ENCODE assay signal across 21 cellular contexts in genomic region chr14:104856157-104856868, GRCh38. TPM values are rescaled to one million over a fixed set of nuclear protein-coding genes. Genes with fewer than 3 reads are reported as not detected.
DNase-seq lines count a peak whose midpoint lies in the region; ATAC-seq, FAIRE-seq and TF ChIP-seq lines count a peak whose summit lies in the region.
"Had no signal": no experiment of that assay in that cellular context is flagged by ENCODE, and none has a peak within 500 bp of the region (broad histone marks: within the 10 kb centered on the region; RNA-seq: fewer than 3 reads in every experiment).

No MANE protein-coding gene starts in this region.

- no peak overlapping the region for H3K4me2 ChIP-seq in K562 (ENCODE audit: insufficient read depth, low read length)
- no peak overlapping the region for H3K4me2 ChIP-seq in neuronal stem cell (ENCODE audit: insufficient read depth, low read length, poor library complexity, severe bottlenecking)
- H3K4me2 ChIP-seq: neural progenitor cell, smooth muscle cell had no signal

- H3K79me2 ChIP-seq in K562 (ENCODE audit: control insufficient read depth, insufficient read depth, low read length): no peaks in the 10 kb centered on the region

- in situ Hi-C loops in K562 (cut with MboI): no loop called here

- no peak for FAIRE-seq in K562 (lab: Jason Lieb, UNC)
- FAIRE-seq: TTC549, urothelium cell line had no signal

- H3K4me1 ChIP-seq in left ventricle myocardium inferior: no peaks in the 10 kb centered on the region
- peaks cover 0 to 6% of the 10 kb centered on the region in 2 experiments; a peak in 2 of 5 replicates for H3K4me1 ChIP-seq in K562 (replicated peaks in 1 of 2; ENCODE audit: control insufficient read depth in 2 of 2, insufficient read depth in 2 of 2, low read length in 2 of 2)
- peaks cover 0 to 1% of the 10 kb centered on the region in 2 donors for H3K4me1 ChIP-seq in neuronal stem cell (ENCODE audit: control insufficient read depth in 2 of 2, insufficient read depth in 1 of 2, low read depth in 1 of 2, low read length in 2 of 2)
- no peaks in the 10 kb centered on the region for H3K4me1 ChIP-seq in upper lobe of left lung
- H3K4me1 ChIP-seq in testis: no peaks in the 10 kb centered on the region
- H3K4me1 ChIP-seq: heart right ventricle, psoas muscle had no signal

- peak overlapping the region; percentile 93 for H2AK5ac ChIP-seq in neuronal stem cell (ENCODE audit: low read depth, low read length)

- no peak overlapping the region for H3K27ac ChIP-seq in left ventricle myocardium inferior (replicated peaks)
- H3K27ac ChIP-seq in K562 (ENCODE audit: extremely low read depth, low read depth, low read length): no peak overlapping the region
- H3K27ac ChIP-seq in neuronal stem cell (replicated peaks; ENCODE audit: low read length): no peak overlapping the region
- no peak overlapping the region for H3K27ac ChIP-seq in upper lobe of left lung
- H3K27ac ChIP-seq in testis: peak overlapping the region in 1 of 2 donors; percentile 45
- H3K27ac ChIP-seq: heart right ventricle, neural progenitor cell, psoas muscle had no signal

- CTCF ChIA-PET in K562 (lab: Yijun Ruan, JAX; ENCODE audit: low intra/inter-chr PET ratio): no interaction called here

- ATAC-seq in K562: peak; percentile 81
- ATAC-seq in upper lobe of left lung (ENCODE audit: low FRiP score in 2 of 2): peak; percentile 17 to 59
- ATAC-seq in activated CD4-positive, CD25-positive, alpha-beta regulatory T cell treated with anti-CD3 and anti-CD28 coated beads, Interleukin-2, amount 50 U/mL, for 24 hours: no peak
- ATAC-seq: psoas muscle had no signal

- intact Hi-C loops in cardiac septum (cut with DNase I) (no loop called here), left ventricle myocardium inferior (cut with micrococcal nuclease) (no loop called here), K562 (cut with micrococcal nuclease) (no loop called here), testis (cut with DNase I; ENCODE audit: low total_unique reads) (no loop called here)

- no peaks in the 10 kb centered on the region for H4K20me1 ChIP-seq in K562 (replicated peaks; ENCODE audit: control insufficient read depth, insufficient read depth, low read length)

- 27% methylated on average over 14 of the region's 21 CpGs for WGBS in K562 (ENCODE audit: insufficient coverage, low coverage, missing lambda C conversion rate)
- WGBS in neuronal stem cell (ENCODE audit: extremely low coverage in 2 of 2, insufficient read length in 2 of 2, insufficient replicate concordance in 1 of 2), 2 donors: no CpG with 5 or more reads among the region's 21 CpGs
- WGBS in upper lobe of left lung, 2 donors: 81 to 84% methylated on average over 11 to 21 of the region's 21 CpGs
- 78 to 85% methylated on average over 11 to 21 of the region's 21 CpGs for WGBS in testis, 2 donors

- DNase-seq in cardiac septum (ENCODE audit: low spot score): peak; percentile 55
- DNase-seq in left ventricle myocardium inferior: no peak
- DNase-seq in K562 (ENCODE audit: extremely low read depth in 1 of 4, low spot score in 3 of 4): no peak
- no peak for DNase-seq in neuronal stem cell (ENCODE audit: low spot score)
- peak in 1 of 2 donors; percentile 56 for DNase-seq in upper lobe of left lung
- DNase-seq in testis: no peak
- no peak for DNase-seq in NCI-H69 (lab: John Stamatoyannopoulos, UW)
- DNase-seq: activated CD4-positive, alpha-beta T cell treated with anti-CD3 and anti-CD28 coated beads for 4 hours; Calu3; central memory CD4-positive, alpha-beta T cell; heart right ventricle; NCI-H1694; NCI-H526 treated with DMSO at 0.1 percent for 48 hours; Right ventricle myocardium superior; stimulated activated CD4-positive, alpha-beta T cell treated with anti-CD3 and anti-CD28 coated beads, Interleukin-2, amount 100 ng/mL, for 48 hours had no signal

- H3K18ac ChIP-seq in neuronal stem cell (ENCODE audit: low read length): peak overlapping the region; percentile 87

- peak overlapping the region; percentile 44 for H2BK5ac ChIP-seq in neuronal stem cell (ENCODE audit: low read length)

- TF ChIP-seq CTCF in left ventricle myocardium inferior (IDR thresholded peaks at IDR 0.05; ENCODE audit: borderline replicate concordance) (no peak), K562 (IDR thresholded peaks at IDR 0.05 in 2 of 3, conservative IDR thresholded peaks at IDR 0.05 in 1 of 3; ENCODE audit: insufficient read depth in 2 of 3, low read depth in 1 of 3, low read length in 3 of 3) (no peak), upper lobe of left lung (IDR thresholded peaks at IDR 0.05) (no peak), testis (IDR thresholded peaks at IDR 0.05) (no peak)

- H2BK15ac ChIP-seq in neuronal stem cell (ENCODE audit: low read length): peak overlapping the region; percentile 98

- peak overlapping the region; percentile 25 for H3K23ac ChIP-seq in neuronal stem cell (ENCODE audit: low read depth, low read length, poor library complexity)

- H2BK120ac ChIP-seq in neuronal stem cell (ENCODE audit: low read depth, low read length): peak overlapping the region; percentile 61

- H3K9me1 ChIP-seq in K562 (ENCODE audit: control insufficient read depth, insufficient read depth, low read length): no peaks in the 10 kb centered on the region

- H2BK12ac ChIP-seq in neuronal stem cell (ENCODE audit: low read length): peak overlapping the region; percentile 41

- H4K8ac ChIP-seq in neuronal stem cell (ENCODE audit: low read depth, low read length): peak overlapping the region; percentile 19

- H3K14ac ChIP-seq in neuronal stem cell (ENCODE audit: low read length): peak overlapping the region; percentile 82

- H2AFZ ChIP-seq in K562 (ENCODE audit: low read depth, low read length) (no peak overlapping the region), neuronal stem cell (ENCODE audit: low read length) (peak overlapping the region; percentile 89)

- TF ChIP-seq EP300 in K562 (IDR thresholded peaks at IDR 0.05; ENCODE audit: low read length): no peak
- no peak for TF ChIP-seq EP300 in upper lobe of left lung (IDR thresholded peaks at IDR 0.05)

- no peaks in the 10 kb centered on the region for H3K36me3 ChIP-seq in left ventricle myocardium inferior
- no peaks in the 10 kb centered on the region for H3K36me3 ChIP-seq in K562 (ENCODE audit: control insufficient read depth, insufficient read depth, low read length)
- peaks cover 0 to 2% of the 10 kb centered on the region in 2 donors for H3K36me3 ChIP-seq in neuronal stem cell (replicated peaks in 1 of 2; ENCODE audit: control insufficient read depth in 2 of 2, insufficient read depth in 2 of 2, low read length in 2 of 2)
- H3K36me3 ChIP-seq in upper lobe of left lung: no peaks in the 10 kb centered on the region
- no peaks in the 10 kb centered on the region for H3K36me3 ChIP-seq in testis (ENCODE audit: low read depth, missing control alignments)
- H3K36me3 ChIP-seq: heart right ventricle, neural progenitor cell had no signal

- H3K4ac ChIP-seq in neuronal stem cell (ENCODE audit: low read length): peak overlapping the region; percentile 93

- H3K27me3 ChIP-seq in left ventricle myocardium inferior (ENCODE audit: low read depth) (peaks cover 28% of the 10 kb centered on the region), K562 (ENCODE audit: control insufficient read depth in 2 of 2, insufficient read depth in 2 of 2, low read length in 2 of 2) (peaks cover 4 to 24% of the 10 kb centered on the region in 2 experiments; a peak in 3 of 5 replicates), neuronal stem cell (ENCODE audit: control insufficient read depth in 3 of 3, insufficient read depth in 3 of 3, low read depth in 1 of 3, low read length in 3 of 3) (peaks cover 0 to 24% (median 0%) of the 10 kb centered on the region in 3 experiments), upper lobe of left lung (no peaks in the 10 kb centered on the region), testis (no peaks in the 10 kb centered on the region)

- H3K79me1 ChIP-seq in neuronal stem cell (ENCODE audit: low read depth, low read length): no peaks in the 10 kb centered on the region

- H3K9me3 ChIP-seq in left ventricle myocardium inferior (replicated peaks) (no peaks in the 10 kb centered on the region), K562 (replicated peaks; ENCODE audit: control insufficient read depth, insufficient read depth, low read depth, low read length) (no peaks in the 10 kb centered on the region), neuronal stem cell (replicated peaks in 1 of 2; ENCODE audit: control insufficient read depth in 2 of 2, insufficient read depth in 1 of 2, low read depth in 1 of 2, low read length in 2 of 2) (peaks cover 4 to 6% of the 10 kb centered on the region in 2 donors), upper lobe of left lung (no peaks in the 10 kb centered on the region), testis (no peaks in the 10 kb centered on the region)
- H3K9me3 ChIP-seq: heart right ventricle, psoas muscle had no signal

- TF ChIP-seq POLR2A in K562 (conservative IDR thresholded peaks at IDR 0.05) (no peak), upper lobe of left lung (IDR thresholded peaks at IDR 0.05) (no peak), testis (IDR thresholded peaks at IDR 0.05) (no peak)

- H3K9ac ChIP-seq in K562 (ENCODE audit: insufficient read depth in 1 of 2, low read depth in 2 of 2, low read length in 2 of 2) (no peak overlapping the region), neuronal stem cell (ENCODE audit: low read depth, low read length, poor library complexity) (peak overlapping the region; percentile 12)
- H3K9ac ChIP-seq: neural progenitor cell had no signal

- POLR2A ChIA-PET in K562 (lab: Yijun Ruan, JAX): interaction anchor here (0.6 to 1.2 kb wide), 4 partner anchors 11 to 145 kb away, joined by 3 read pairs; no protein-coding TSS in a partner anchor

- H3K4me3 ChIP-seq in left ventricle myocardium inferior (no peak overlapping the region), K562 (no peak overlapping the region), neuronal stem cell (ENCODE audit: low read length in 2 of 2) (no peak overlapping the region), upper lobe of left lung (no peak overlapping the region), testis (no peak overlapping the region)
- H3K4me3 ChIP-seq: heart right ventricle, neural progenitor cell, psoas muscle, smooth muscle cell had no signal

- TF ChIP-seq RAD21 in K562 (CRISPR knock-in tag; conservative IDR thresholded peaks at IDR 0.05 in 1 of 2, IDR thresholded peaks at IDR 0.05 in 1 of 2): no peak

- no peak overlapping the region for H4K91ac ChIP-seq in neuronal stem cell (ENCODE audit: low read depth, low read length, poor library complexity)

- BruUV-seq in K562 (replicated peaks; lab: Mats Ljungman, UMichigan): no TSS peak

RNA-seq across cellular contexts. Expression of gene CEP170B, which starts 8.8 kb away (rescaled TPM):
- total RNA-seq in cardiac septum (19.2 TPM), left ventricle myocardium inferior (11.7 TPM), K562 (2014; rRNA removed) (3.6 and 4.8 TPM in 2 replicates), K562 (2014; rRNA removed; fragmentation: Illumina TruSeq; extraction: Trizol) (0.99 and 1.2 TPM in 2 replicates), K562 (2015; rRNA removed; fragmentation: Illumina TruSeq; extraction: Trizol) (2.9 and 3.5 TPM in 2 replicates), K562 (2021) (7.5 and 10.2 TPM in 2 replicates), upper lobe of left lung (10 to 100 TPM; 24.2 to 57.8 (median 35.6) TPM), testis (10 to 100 TPM; 73.9 to 79.7 TPM)
- total RNA-seq in K562 (2011; cell fraction: chromatin; rRNA removed; ENCODE audit: low replicate concordance): 12.4 and 32.4 TPM in 2 replicates
- total RNA-seq in K562 (2011; cell fraction: nucleolus; rRNA removed): 19.7 and 19.8 TPM in 2 replicates
- 9.8 and 13.9 TPM in 2 replicates for total RNA-seq in K562 (2011; cell fraction: nucleoplasm; rRNA removed)
- polyA plus RNA-seq in K562 (2011; rRNA removed) (2.2 and 2.7 TPM in 2 replicates), K562 (2014; fragmentation: Illumina TruSeq; extraction: Trizol) (1.7 and 4.1 TPM in 2 replicates), K562 (2014; fragmentation: Nextera tagmentation; extraction: Ambion mirVana) (under 1 TPM; 0.01 to 0.03 TPM), K562 (2014; rRNA removed) (7.6 and 8.9 TPM in 2 replicates), testis (ENCODE audit: insufficient read depth, low read depth, low replicate concordance) (33.9 TPM)
- 2.4 and 6.4 TPM in 2 replicates for polyA plus RNA-seq in K562 (2011; cell fraction: cytosol; rRNA removed)
- polyA plus RNA-seq in K562 (2011; cell fraction: nucleus; rRNA removed): 10.4 and 24.0 TPM in 2 replicates
- polyA plus RNA-seq in K562 (2012): 5.5 and 6.7 TPM in 2 replicates
- polyA minus RNA-seq in K562 (2011; rRNA and poly(A)+ RNA removed): 0.72 and 1.6 TPM in 2 replicates
- polyA minus RNA-seq in K562 (2011; cell fraction: cytosol; rRNA and poly(A)+ RNA removed): 1.9 and 2.7 TPM in 2 replicates
- polyA minus RNA-seq in K562 (2011; cell fraction: nucleus; rRNA and poly(A)+ RNA removed): 3.1 and 3.4 TPM in 2 replicates
- polyA plus RNA-seq in neuronal stem cell (2013, experiment 1 of 2): 12.3 TPM
- polyA plus RNA-seq in neuronal stem cell (2013, experiment 2 of 2): 11.4 TPM

RNA-seq across cellular contexts. Expression of gene ZBTB42, which starts 55.4 kb away (rescaled TPM):
- total RNA-seq in cardiac septum (8.6 TPM), left ventricle myocardium inferior (5.7 TPM), K562 (2014; rRNA removed) (5.5 and 7.2 TPM in 2 replicates), K562 (2014; rRNA removed; fragmentation: Illumina TruSeq; extraction: Trizol) (1.4 and 1.5 TPM in 2 replicates), K562 (2015; rRNA removed; fragmentation: Illumina TruSeq; extraction: Trizol) (5.1 TPM in 2 replicates), K562 (2021) (7.4 and 8.5 TPM in 2 replicates), upper lobe of left lung (10 to 100 TPM; 13.9 to 24.8 (median 20.9) TPM), testis (1 to 10 TPM; 6.1 to 8.4 TPM)
- 3.2 and 14.3 TPM in 2 replicates for total RNA-seq in K562 (2011; cell fraction: chromatin; rRNA removed; ENCODE audit: low replicate concordance)
- 17.5 and 19.2 TPM in 2 replicates for total RNA-seq in K562 (2011; cell fraction: nucleolus; rRNA removed)
- total RNA-seq in K562 (2011; cell fraction: nucleoplasm; rRNA removed): 7.6 and 8.4 TPM in 2 replicates
- polyA plus RNA-seq in K562 (2011; rRNA removed) (2.2 and 2.4 TPM in 2 replicates), K562 (2014; fragmentation: Illumina TruSeq; extraction: Trizol) (2.4 and 4.5 TPM in 2 replicates), K562 (2014; fragmentation: Nextera tagmentation; extraction: Ambion mirVana) (under 1 TPM; 0.03 to 0.08 TPM), K562 (2014; rRNA removed) (2.9 and 3.7 TPM in 2 replicates), testis (ENCODE audit: insufficient read depth, low read depth, low replicate concordance) (7.1 TPM)
- polyA plus RNA-seq in K562 (2011; cell fraction: cytosol; rRNA removed): 3.5 and 9.0 TPM in 2 replicates
- 3.6 and 6.6 TPM in 2 replicates for polyA plus RNA-seq in K562 (2011; cell fraction: nucleus; rRNA removed)
- polyA plus RNA-seq in K562 (2012): 4.5 and 5.8 TPM in 2 replicates
- polyA minus RNA-seq in K562 (2011; rRNA and poly(A)+ RNA removed): 2.9 and 4.9 TPM in 2 replicates
- 6.0 and 8.7 TPM in 2 replicates for polyA minus RNA-seq in K562 (2011; cell fraction: cytosol; rRNA and poly(A)+ RNA removed)
- 12.0 and 13.1 TPM in 2 replicates for polyA minus RNA-seq in K562 (2011; cell fraction: nucleus; rRNA and poly(A)+ RNA removed)
- 0.95 TPM for polyA plus RNA-seq in neuronal stem cell (2013, experiment 1 of 2)
- polyA plus RNA-seq in neuronal stem cell (2013, experiment 2 of 2): 0.87 TPM

Comparison
In these comparisons a context has a peak if more than half of its experiments do, and no peak if none do; other contexts are left out.
1. ATAC-seq: peak in K562 (single experiment) and upper lobe of left lung (2 of 2); none in activated CD4-positive, CD25-positive, alpha-beta regulatory T cell treated with anti-CD3 and anti-CD28 coated beads, Interleukin-2, amount 50 U/mL, for 24 hours (0 of 2).